Comparison of ENCODE assay signal across 34 cellular contexts in the genomic region with DNA sequence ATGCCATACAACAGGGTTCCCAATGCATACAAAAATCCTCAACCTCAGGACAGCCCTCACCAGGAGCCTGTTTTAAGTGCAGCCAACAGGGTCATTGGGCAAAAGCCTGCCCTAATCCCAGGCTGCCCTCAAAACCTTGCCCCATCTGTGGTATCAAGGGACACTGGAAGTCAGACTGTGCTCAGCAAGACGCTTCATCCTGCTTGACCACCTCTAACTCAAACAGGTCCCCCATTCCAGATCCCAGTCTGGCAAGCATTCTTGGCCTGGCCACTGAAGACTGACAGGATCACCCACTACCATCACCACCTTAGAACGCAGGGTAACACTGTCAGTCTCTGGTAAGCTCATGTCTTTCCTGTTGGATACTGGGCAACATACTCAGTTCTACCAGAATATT. TPM values are rescaled to one million over a fixed set of nuclear protein-coding genes. Genes with fewer than 3 reads are reported as not detected.
"Had no signal": no experiment of that assay in that cellular context is flagged by ENCODE, and none has a peak within 500 bp of the region (broad histone marks: within the 10 kb centered on the region; RNA-seq: fewer than 3 reads in every experiment).

No MANE protein-coding gene starts in this region.

- H3K9ac ChIP-seq: neural progenitor cell, parathyroid adenoma had no signal

- H3K4me1 ChIP-seq: neural progenitor cell, parathyroid adenoma, psoas muscle, spleen, testis, tibial artery, transverse colon, upper lobe of right lung, uterus had no signal

- H3K4me3 Mint-ChIP-seq: natural killer cell; nephron; neural progenitor cell; stimulated activated memory B cell treated with anti-CD40 and anti-IgM and Interleukin-4, amounts not matched to agents 10 μg/mL and 1 μg/mL and 100 μg/mL, for 72 hours; stimulated activated naive CD8-positive, alpha-beta T cell treated with anti-CD3 and anti-CD28 coated beads, Interleukin-15, amount 100 ng/mL, for 72 hours; type B pancreatic cell had no signal

- H3K4me2 ChIP-seq: neural progenitor cell, smooth muscle cell had no signal

- H3K9me3 ChIP-seq: testis, transverse colon, upper lobe of right lung, uterus had no signal

- H2AFZ ChIP-seq: neural progenitor cell, parathyroid adenoma had no signal

- H3K4me3 ChIP-seq: neural progenitor cell, ovary, psoas muscle, skin epidermis, smooth muscle cell, spleen, suprapubic skin, testis, tibial artery, transverse colon, upper lobe of right lung, uterus had no signal

- H3K27ac ChIP-seq: neural progenitor cell, ovary, parathyroid adenoma, psoas muscle, skin epidermis, spleen, suprapubic skin, testis, tibial artery, transverse colon, upper lobe of right lung, uterus had no signal

- DNase-seq: natural killer cell; occipital lobe; ovary; posterior cingulate gyrus; psoas muscle; right cardiac atrium; spleen; stimulated activated CD4-positive, alpha-beta T cell treated with anti-CD3 and anti-CD28 coated beads, Interleukin-12 subunit alpha, Interleukin-12 subunit beta, amount 100 ng/mL, for 4 hours; stimulated activated CD4-positive, alpha-beta T cell treated with anti-CD3 and anti-CD28 coated beads, Interleukin-1b, Interleukin-23, amount 100 ng/mL, for 48 hours; stimulated activated CD4-positive, alpha-beta T cell treated with anti-CD3 and anti-CD28 coated beads, Interleukin-4, amount 100 ng/mL, for 1 hour; stimulated activated CD4-positive, alpha-beta T cell treated with anti-CD3 and anti-CD28 coated beads, Interleukin-4, amount 100 ng/mL, for 4 hours; stimulated activated CD8-positive, alpha-beta memory T cell treated with anti-CD3 and anti-CD28 coated beads, Interleukin-4, amount 100 ng/mL, for 48 hours; stimulated activated naive CD4-positive, alpha-beta T cell; stimulated activated naive CD8-positive, alpha-beta T cell treated with anti-CD3 and anti-CD28 coated beads, Interleukin-15, amount 100 ng/mL, for 72 hours; stimulated activated naive CD8-positive, alpha-beta T cell treated with anti-CD3 and anti-CD28 coated beads, Interleukin-15, Interleukin-2, amounts not matched to agents 100 U/mL and 50 U/mL, for 24 hours; substantia nigra; testis; tibial artery; transverse colon; upper lobe of right lung; uterus had no signal

- ATAC-seq: natural killer cell; psoas muscle; right cardiac atrium; sciatic nerve; stimulated activated memory B cell treated with anti-CD40 and anti-IgM and Interleukin-4, amounts not matched to agents 10 μg/mL and 1 μg/mL and 100 μg/mL, for 72 hours; stimulated activated naive CD8-positive, alpha-beta T cell treated with anti-CD3 and anti-CD28 coated beads, Interleukin-15, amount 100 ng/mL, for 72 hours; stimulated activated naive CD8-positive, alpha-beta T cell treated with anti-CD3 and anti-CD28 coated beads, Interleukin-15, Interleukin-2, amounts not matched to agents 100 U/mL and 50 U/mL, for 24 hours; upper lobe of right lung had no signal

- H3K79me2 ChIP-seq: parathyroid adenoma had no signal

- H3K27me3 ChIP-seq: ovary, suprapubic skin, testis, tibial artery, transverse colon, upper lobe of right lung, uterus had no signal

- H3K27ac Mint-ChIP-seq: natural killer cell; nephron; neural progenitor cell; progenitor cell of endocrine pancreas; stimulated activated memory B cell treated with anti-CD40 and anti-IgM and Interleukin-4, amounts not matched to agents 10 μg/mL and 1 μg/mL and 100 μg/mL, for 72 hours; stimulated activated naive CD8-positive, alpha-beta T cell treated with anti-CD3 and anti-CD28 coated beads, Interleukin-15, amount 100 ng/mL, for 72 hours; type B pancreatic cell had no signal

- H3K4me1 Mint-ChIP-seq: nephron, neural progenitor cell had no signal

- H3K36me3 ChIP-seq: neural progenitor cell, ovary, spleen, suprapubic skin, tibial artery, transverse colon, upper lobe of right lung, uterus had no signal

RNA-seq across cellular contexts. Expression of a gene that starts 15.0 kb away (rescaled TPM):
- total RNA-seq: natural killer cell, occipital lobe, progenitor cell of endocrine pancreas, psoas muscle, renal cortical epithelial cell, sciatic nerve, transverse colon, upper lobe of right lung, urinary bladder, uterus had no signal
- polyA plus RNA-seq: neural cell, smooth muscle cell, spleen had no signal
